ENCODE assay signal across 8 cellular contexts in the genomic region with DNA sequence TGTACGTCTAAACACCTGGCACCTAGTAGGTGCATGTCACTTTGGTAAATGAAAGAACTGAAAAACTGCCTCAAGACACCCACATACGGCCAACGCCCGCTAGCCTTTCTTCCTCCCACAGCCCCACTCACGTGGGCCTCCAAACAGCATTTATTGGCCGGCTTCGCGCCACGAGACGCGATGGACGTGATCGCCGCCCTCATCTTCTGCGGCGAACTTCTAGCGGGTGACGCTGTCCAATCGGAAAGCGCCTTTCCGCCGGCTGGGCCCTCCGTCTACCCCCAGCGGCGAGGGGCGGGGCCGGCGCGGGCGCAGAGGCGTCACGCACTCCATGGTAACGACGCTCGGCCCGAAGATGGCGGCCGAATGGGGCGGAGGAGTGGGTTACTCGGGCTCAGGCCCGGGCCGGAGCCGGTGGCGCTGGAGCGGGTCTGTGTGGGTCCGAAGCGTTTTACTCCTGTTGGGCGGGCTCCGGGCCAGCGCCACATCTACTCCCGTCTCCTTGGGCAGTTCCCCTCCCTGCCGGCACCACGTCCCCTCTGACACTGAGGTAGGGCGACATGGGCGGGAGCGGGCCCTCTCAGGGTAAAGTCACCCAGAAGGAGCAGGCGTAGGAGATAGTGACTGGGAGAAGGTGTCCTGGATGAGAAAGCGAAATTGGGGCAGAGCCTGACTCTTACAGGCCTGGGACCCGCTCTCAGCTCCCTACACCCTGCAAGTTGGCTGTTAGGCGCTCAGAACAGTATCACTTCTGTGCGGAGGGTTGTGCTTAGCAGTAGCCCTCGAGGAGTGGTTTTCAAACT. TPM values are rescaled to one million over a fixed set of nuclear protein-coding genes. Genes with fewer than 3 reads are reported as not detected.
DNase-seq lines count a peak whose midpoint lies in the region; ATAC-seq lines count a peak whose summit lies in the region.

A gene with protein sequence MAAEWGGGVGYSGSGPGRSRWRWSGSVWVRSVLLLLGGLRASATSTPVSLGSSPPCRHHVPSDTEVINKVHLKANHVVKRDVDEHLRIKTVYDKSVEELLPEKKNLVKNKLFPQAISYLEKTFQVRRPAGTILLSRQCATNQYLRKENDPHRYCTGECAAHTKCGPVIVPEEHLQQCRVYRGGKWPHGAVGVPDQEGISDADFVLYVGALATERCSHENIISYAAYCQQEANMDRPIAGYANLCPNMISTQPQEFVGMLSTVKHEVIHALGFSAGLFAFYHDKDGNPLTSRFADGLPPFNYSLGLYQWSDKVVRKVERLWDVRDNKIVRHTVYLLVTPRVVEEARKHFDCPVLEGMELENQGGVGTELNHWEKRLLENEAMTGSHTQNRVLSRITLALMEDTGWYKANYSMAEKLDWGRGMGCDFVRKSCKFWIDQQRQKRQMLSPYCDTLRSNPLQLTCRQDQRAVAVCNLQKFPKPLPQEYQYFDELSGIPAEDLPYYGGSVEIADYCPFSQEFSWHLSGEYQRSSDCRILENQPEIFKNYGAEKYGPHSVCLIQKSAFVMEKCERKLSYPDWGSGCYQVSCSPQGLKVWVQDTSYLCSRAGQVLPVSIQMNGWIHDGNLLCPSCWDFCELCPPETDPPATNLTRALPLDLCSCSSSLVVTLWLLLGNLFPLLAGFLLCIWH (plus strand): TSS at position 327 of the 803 bp plus-strand sequence. CDS start 29 bp downstream, at position 356.

- no peaks in the 10 kb centered on the region for H3K9me3 Mint-ChIP-seq in IgD-negative memory B cell

- DNase-seq in DMS153 (lab: John Stamatoyannopoulos, UW) (peak; percentile 94), OCI-M1 (lab: John Stamatoyannopoulos, UW) (peak; percentile 96), activated T-cell treated with anti-CD3 and anti-CD28 coated beads for 48 hours (ENCODE audit: low read depth) (peak; percentile 94), epithelial cell of prostate (ENCODE audit: low read depth, low spot score) (peak; percentile 85), mucosa of gallbladder (ENCODE audit: low spot score) (peak; percentile 97)
- peak; percentile 92 for DNase-seq in stimulated activated CD8-positive, alpha-beta memory T cell treated with anti-CD3 and anti-CD28 coated beads, Interleukin-4, amount 100 ng/mL, for 24 hours (ENCODE audit: low read depth)

- H3K4me3 Mint-ChIP-seq in IgD-negative memory B cell = peak within 1 kb of the TSS; percentile 70 to 96 (median 91)

- peaks cover 22 to 31% (median 23%) of the 10 kb centered on the region in 3 donors for H3K4me1 Mint-ChIP-seq in IgD-negative memory B cell

- ATAC-seq in GM21576 (IDR thresholded peaks at IDR 0.05; ENCODE audit: unreplicated experiment) = peak; percentile 98

- no peaks in the 10 kb centered on the region for H3K36me3 Mint-ChIP-seq in IgD-negative memory B cell

- no peaks in the 10 kb centered on the region for H3K27me3 Mint-ChIP-seq in IgD-negative memory B cell

- H3K27ac Mint-ChIP-seq in IgD-negative memory B cell = peak within 1 kb of the TSS; percentile 80 to 96 (median 95)

- peak within 1 kb of the TSS; percentile 80 for H3K27ac ChIP-seq in epithelial cell of prostate

RNA-seq across cellular contexts. Expression of the gene that starts here (rescaled TPM):
- polyA plus RNA-seq in IgD-negative memory B cell = 1.3 TPM
- 8.1 TPM for total RNA-seq in mucosa of gallbladder

Comparison
In these comparisons a context has a peak if more than half of its experiments do, and no peak if none do; other contexts are left out.
1. Peak in every context shown above with its lines: DNase-seq, ATAC-seq and H3K27ac ChIP-seq.